Comparison of ENCODE assay signal across 1 cellular context in genomic region chr9:37034320-37034937, GRCh38.
TF ChIP-seq lines count a peak whose summit lies in the region.

No MANE protein-coding gene starts in this region.

TF ChIP-seq in GM12878, 131 proteins besides CTCF, POLR2A, EP300 and RAD21 (continued from another document):
- TF ChIP-seq RELB (IDR thresholded peaks at IDR 0.05; ENCODE audit: low read depth) = no peak; the same call in 1 of the 2 replicates
- TF ChIP-seq POLR2AphosphoS5 (IDR thresholded peaks at IDR 0.05; ENCODE audit: low read length) = 0 out of 2 replicates have a peak, but pooled peaks have one; percentile 58
- peak; percentile 44 for TF ChIP-seq NBN (IDR thresholded peaks at IDR 0.05)
- TF ChIP-seq NR2C1 (IDR thresholded peaks at IDR 0.05) = no peak
- no peak for TF ChIP-seq RFX5 (IDR thresholded peaks at IDR 0.05; ENCODE audit: low read depth, low read length)
- TF ChIP-seq SMARCA5 (IDR thresholded peaks at IDR 0.05) = peak; percentile 84
- TF ChIP-seq CREM (IDR thresholded peaks at IDR 0.05; ENCODE audit: low read depth) = peak; percentile 7
- no peak for TF ChIP-seq BCLAF1 (IDR thresholded peaks at IDR 0.05)
- no peak for TF ChIP-seq GABPA (IDR thresholded peaks at IDR 0.05; ENCODE audit: low read depth)
- TF ChIP-seq MYB (IDR thresholded peaks at IDR 0.05; ENCODE audit: borderline replicate concordance, low read depth, low read length) = no peak
- no peak for TF ChIP-seq RAD51 (IDR thresholded peaks at IDR 0.05)
- TF ChIP-seq SPI1 (IDR thresholded peaks at IDR 0.05; ENCODE audit: borderline replicate concordance, insufficient read depth, low read depth, low read length) = no peak
- TF ChIP-seq, protein P1, sequence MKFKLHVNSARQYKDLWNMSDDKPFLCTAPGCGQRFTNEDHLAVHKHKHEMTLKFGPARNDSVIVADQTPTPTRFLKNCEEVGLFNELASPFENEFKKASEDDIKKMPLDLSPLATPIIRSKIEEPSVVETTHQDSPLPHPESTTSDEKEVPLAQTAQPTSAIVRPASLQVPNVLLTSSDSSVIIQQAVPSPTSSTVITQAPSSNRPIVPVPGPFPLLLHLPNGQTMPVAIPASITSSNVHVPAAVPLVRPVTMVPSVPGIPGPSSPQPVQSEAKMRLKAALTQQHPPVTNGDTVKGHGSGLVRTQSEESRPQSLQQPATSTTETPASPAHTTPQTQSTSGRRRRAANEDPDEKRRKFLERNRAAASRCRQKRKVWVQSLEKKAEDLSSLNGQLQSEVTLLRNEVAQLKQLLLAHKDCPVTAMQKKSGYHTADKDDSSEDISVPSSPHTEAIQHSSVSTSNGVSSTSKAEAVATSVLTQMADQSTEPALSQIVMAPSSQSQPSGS (IDR thresholded peaks at IDR 0.05; ENCODE audit: low read length) = no peak
- TF ChIP-seq NR2F1 (conservative IDR thresholded peaks at IDR 0.05) = peak; percentile 49; the same call in 1 of the 2 replicates
- TF ChIP-seq SREBF1 (IDR thresholded peaks at IDR 0.05; ENCODE audit: low read length) = no peak
- no peak for TF ChIP-seq ZZZ3 (IDR thresholded peaks at IDR 0.05; ENCODE audit: control insufficient read depth, insufficient read length, low read depth)
- no peak for TF ChIP-seq CREB1 (IDR thresholded peaks at IDR 0.05; ENCODE audit: low read depth)
- TF ChIP-seq EZH2 (IDR thresholded peaks at IDR 0.05; ENCODE audit: borderline replicate concordance, control insufficient read depth, low read depth, low read length) = no peak
- peak; percentile 34 for TF ChIP-seq BCL3 (IDR thresholded peaks at IDR 0.05; ENCODE audit: borderline replicate concordance, insufficient read depth, low read depth, low read length, poor library complexity, severe bottlenecking)
- TF ChIP-seq, protein P2, sequence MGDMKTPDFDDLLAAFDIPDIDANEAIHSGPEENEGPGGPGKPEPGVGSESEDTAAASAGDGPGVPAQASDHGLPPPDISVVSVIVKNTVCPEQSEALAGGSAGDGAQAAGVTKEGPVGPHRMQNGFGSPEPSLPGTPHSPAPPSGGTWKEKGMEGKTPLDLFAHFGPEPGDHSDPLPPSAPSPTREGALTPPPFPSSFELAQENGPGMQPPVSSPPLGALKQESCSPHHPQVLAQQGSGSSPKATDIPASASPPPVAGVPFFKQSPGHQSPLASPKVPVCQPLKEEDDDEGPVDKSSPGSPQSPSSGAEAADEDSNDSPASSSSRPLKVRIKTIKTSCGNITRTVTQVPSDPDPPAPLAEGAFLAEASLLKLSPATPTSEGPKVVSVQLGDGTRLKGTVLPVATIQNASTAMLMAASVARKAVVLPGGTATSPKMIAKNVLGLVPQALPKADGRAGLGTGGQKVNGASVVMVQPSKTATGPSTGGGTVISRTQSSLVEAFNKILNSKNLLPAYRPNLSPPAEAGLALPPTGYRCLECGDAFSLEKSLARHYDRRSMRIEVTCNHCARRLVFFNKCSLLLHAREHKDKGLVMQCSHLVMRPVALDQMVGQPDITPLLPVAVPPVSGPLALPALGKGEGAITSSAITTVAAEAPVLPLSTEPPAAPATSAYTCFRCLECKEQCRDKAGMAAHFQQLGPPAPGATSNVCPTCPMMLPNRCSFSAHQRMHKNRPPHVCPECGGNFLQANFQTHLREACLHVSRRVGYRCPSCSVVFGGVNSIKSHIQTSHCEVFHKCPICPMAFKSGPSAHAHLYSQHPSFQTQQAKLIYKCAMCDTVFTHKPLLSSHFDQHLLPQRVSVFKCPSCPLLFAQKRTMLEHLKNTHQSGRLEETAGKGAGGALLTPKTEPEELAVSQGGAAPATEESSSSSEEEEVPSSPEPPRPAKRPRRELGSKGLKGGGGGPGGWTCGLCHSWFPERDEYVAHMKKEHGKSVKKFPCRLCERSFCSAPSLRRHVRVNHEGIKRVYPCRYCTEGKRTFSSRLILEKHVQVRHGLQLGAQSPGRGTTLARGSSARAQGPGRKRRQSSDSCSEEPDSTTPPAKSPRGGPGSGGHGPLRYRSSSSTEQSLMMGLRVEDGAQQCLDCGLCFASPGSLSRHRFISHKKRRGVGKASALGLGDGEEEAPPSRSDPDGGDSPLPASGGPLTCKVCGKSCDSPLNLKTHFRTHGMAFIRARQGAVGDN (IDR thresholded peaks at IDR 0.05) = peak; percentile 66
- no peak for TF ChIP-seq JUNB (IDR thresholded peaks at IDR 0.05)
- TF ChIP-seq ZNF207 (IDR thresholded peaks at IDR 0.05; ENCODE audit: borderline replicate concordance) = peak; percentile 75; the same call in 1 of the 2 replicates
- peak; percentile 61; the same call in 1 of the 2 replicates for TF ChIP-seq MTA2 (IDR thresholded peaks at IDR 0.05; ENCODE audit: low read depth)
- peak; percentile 70 for TF ChIP-seq MXI1 (IDR thresholded peaks at IDR 0.05; ENCODE audit: low read depth, low read length)
- no peak for TF ChIP-seq PML (IDR thresholded peaks at IDR 0.05; ENCODE audit: low read length)
- TF ChIP-seq ASH2L (IDR thresholded peaks at IDR 0.05; ENCODE audit: borderline replicate concordance, low read depth) = peak; percentile 48; the same call in 1 of the 2 replicates
- no peak for TF ChIP-seq NR2C2 (IDR thresholded peaks at IDR 0.05; ENCODE audit: borderline replicate concordance, control insufficient read depth, insufficient read length, low read depth)
- TF ChIP-seq SUZ12 (IDR thresholded peaks at IDR 0.05; ENCODE audit: unreplicated experiment) = no peak
- no peak for TF ChIP-seq SIN3A (IDR thresholded peaks at IDR 0.05; ENCODE audit: low read depth, low read length)
- no peak for TF ChIP-seq TCF12 (IDR thresholded peaks at IDR 0.05; ENCODE audit: low read depth, low read length)
- TF ChIP-seq SMAD1 (IDR thresholded peaks at IDR 0.05; ENCODE audit: low read depth, partially characterized antibody) = no peak
- TF ChIP-seq KAT2A (conservative IDR thresholded peaks at IDR 0.05; ENCODE audit: control insufficient read depth, low read depth, low read length) = no peak
- no peak for TF ChIP-seq MEF2A (IDR thresholded peaks at IDR 0.05; ENCODE audit: insufficient read depth, low read depth, low read length)
- TF ChIP-seq, protein P3, sequence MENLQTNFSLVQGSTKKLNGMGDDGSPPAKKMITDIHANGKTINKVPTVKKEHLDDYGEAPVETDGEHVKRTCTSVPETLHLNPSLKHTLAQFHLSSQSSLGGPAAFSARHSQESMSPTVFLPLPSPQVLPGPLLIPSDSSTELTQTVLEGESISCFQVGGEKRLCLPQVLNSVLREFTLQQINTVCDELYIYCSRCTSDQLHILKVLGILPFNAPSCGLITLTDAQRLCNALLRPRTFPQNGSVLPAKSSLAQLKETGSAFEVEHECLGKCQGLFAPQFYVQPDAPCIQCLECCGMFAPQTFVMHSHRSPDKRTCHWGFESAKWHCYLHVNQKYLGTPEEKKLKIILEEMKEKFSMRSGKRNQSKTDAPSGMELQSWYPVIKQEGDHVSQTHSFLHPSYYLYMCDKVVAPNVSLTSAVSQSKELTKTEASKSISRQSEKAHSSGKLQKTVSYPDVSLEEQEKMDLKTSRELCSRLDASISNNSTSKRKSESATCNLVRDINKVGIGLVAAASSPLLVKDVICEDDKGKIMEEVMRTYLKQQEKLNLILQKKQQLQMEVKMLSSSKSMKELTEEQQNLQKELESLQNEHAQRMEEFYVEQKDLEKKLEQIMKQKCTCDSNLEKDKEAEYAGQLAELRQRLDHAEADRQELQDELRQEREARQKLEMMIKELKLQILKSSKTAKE (IDR thresholded peaks at IDR 0.05; ENCODE audit: low read depth, poor library complexity, severe bottlenecking) = peak; percentile 13
- no peak for TF ChIP-seq BMI1 (IDR thresholded peaks at IDR 0.05; ENCODE audit: borderline replicate concordance)
- TF ChIP-seq ZNF24 (IDR thresholded peaks at IDR 0.05) = no peak
- no peak; a peak in 1 of 3 replicates for TF ChIP-seq EGR1 (IDR thresholded peaks at IDR 0.05; ENCODE audit: borderline replicate concordance in 1 of 2, low read depth in 2 of 2, low read length in 2 of 2)
- TF ChIP-seq ZNF592 (IDR thresholded peaks at IDR 0.05) = no peak
- no peak for TF ChIP-seq NFYA (IDR thresholded peaks at IDR 0.05; ENCODE audit: borderline replicate concordance, low read depth, low read length)
- no peak for TF ChIP-seq CHD4 (IDR thresholded peaks at IDR 0.05)
- peak; percentile 51; the same call in 1 of the 3 replicates for TF ChIP-seq POU2F2 (IDR thresholded peaks at IDR 0.05; ENCODE audit: borderline replicate concordance, low read depth, low read length)
- no peak for TF ChIP-seq CBX3 (IDR thresholded peaks at IDR 0.05; ENCODE audit: borderline replicate concordance, low read depth)
